ENCODE assay signal across 8 cellular contexts in genomic region chr4:70559216-70559830, GRCh38. TPM values are rescaled to one million over a fixed set of nuclear protein-coding genes. Genes with fewer than 3 reads are reported as not detected.
DNase-seq lines count a peak whose midpoint lies in the region; ATAC-seq and TF ChIP-seq lines count a peak whose summit lies in the region.

No MANE protein-coding gene starts in this region.

- peaks cover 9% of the 10 kb centered on the region for H3K4me1 Mint-ChIP-seq in MCF 10A (ENCODE audit: insufficient read depth, unreplicated experiment)

- intact Hi-C loops in MCF 10A (cut with micrococcal nuclease), result loop anchor here (1.0 to 5.0 kb wide), 6 partner anchors 54 to 871 kb away; no protein-coding TSS in a partner anchor

- ATAC-seq in GM19035 (IDR thresholded peaks at IDR 0.05; ENCODE audit: unreplicated experiment) (peak; percentile 82), HG03439 (IDR thresholded peaks at IDR 0.05; ENCODE audit: unreplicated experiment) (no peak)

- in situ Hi-C loops in Caki2 (cut with HindIII; ENCODE audit: low pct_unique_long_range_greater_than_20kb, low sequenced_read_pairs), result no loop called here

- POLR2A ChIA-PET in MCF 10A (lab: Yijun Ruan, JAX), result no interaction called here

- no TSS peak for BruUV-seq in MCF 10A (replicated peaks; lab: Mats Ljungman, UMichigan)

- CTCF ChIA-PET in MCF 10A (lab: Yijun Ruan, JAX), result interaction anchor here (0.5 to 3.3 kb wide), 26 partner anchors 9 to 1633 kb away, joined by 3 to 20 read pairs (median 4); no protein-coding TSS in a partner anchor

- H3K27me3 Mint-ChIP-seq in MCF 10A (ENCODE audit: insufficient read depth, unreplicated experiment), result no peaks in the 10 kb centered on the region

- DNase-seq in Caki2 (ENCODE audit: low read depth) (peak; percentile 37), HPDE6-E6E7 (ENCODE audit: extremely low spot score) (peak; percentile 39), RPMI7951 (ENCODE audit: low read depth) (peak; percentile 29), MCF 10A (ENCODE audit: unreplicated experiment) (peak; percentile 74), kidney glomerular epithelial cell (lab: John Stamatoyannopoulos, UW) (peak; percentile 63)
- DNase-seq in stimulated activated CD8-positive, alpha-beta memory T cell treated with anti-CD3 and anti-CD28 coated beads, Interleukin-12 subunit alpha, Interleukin-12 subunit beta, amount 100 ng/mL, for 1 hour (ENCODE audit: low read depth), result peak; percentile 4

- no peak overlapping the region for H3K27ac Mint-ChIP-seq in MCF 10A (ENCODE audit: low read depth, unreplicated experiment)

- peak; percentile 79 for TF ChIP-seq CTCF in MCF 10A (IDR thresholded peaks at IDR 0.05; ENCODE audit: unreplicated experiment)

- H3K4me3 Mint-ChIP-seq in MCF 10A (ENCODE audit: unreplicated experiment), result no peak overlapping the region

- no peaks in the 10 kb centered on the region for H3K9me3 Mint-ChIP-seq in MCF 10A (ENCODE audit: unreplicated experiment)

- H3K36me3 Mint-ChIP-seq in MCF 10A (ENCODE audit: insufficient read depth, unreplicated experiment), result no peaks in the 10 kb centered on the region

RNA-seq across cellular contexts. Expression of gene AMBN, which starts 32.7 kb away (rescaled TPM):
- total RNA-seq in Caki2 (2014; rRNA removed; shearing (Covaris generic); ENCODE audit: low replicate concordance), result not detected in 2 replicates
- not detected in 2 replicates for total RNA-seq in RPMI7951 (2014; rRNA removed; shearing (Covaris generic))
- total RNA-seq in MCF 10A (2022), result not detected in 2 replicates

RNA-seq across cellular contexts. Expression of gene AMTN, which starts 41.0 kb away (rescaled TPM):
- total RNA-seq in Caki2 (2014; rRNA removed; shearing (Covaris generic); ENCODE audit: low replicate concordance), result not detected in 2 replicates
- total RNA-seq in RPMI7951 (2014; rRNA removed; shearing (Covaris generic)), result not detected in 2 replicates
- total RNA-seq in MCF 10A (2022), result not detected in 2 replicates

Comparison
In these comparisons a context has a peak if more than half of its experiments do, and no peak if none do; other contexts are left out.
1. DNase-seq: peak in every context shown above with its lines; median percentile 74 in MCF 10A; 63 in kidney glomerular epithelial cell; 39 in HPDE6-E6E7; 37 in Caki2; 29 in RPMI7951; 4 in stimulated activated CD8-positive, alpha-beta memory T cell treated with anti-CD3 and anti-CD28 coated beads, Interleukin-12 subunit alpha, Interleukin-12 subunit beta, amount 100 ng/mL, for 1 hour.